Comparison of ENCODE assay signal across 9 cellular contexts in genomic region chr14:105421723-105422615, GRCh38. TPM values are rescaled to one million over a fixed set of nuclear protein-coding genes. Genes with fewer than 3 reads are reported as not detected.
DNase-seq lines count a peak whose midpoint lies in the region; ATAC-seq and TF ChIP-seq lines count a peak whose summit lies in the region.
"Had no signal": no experiment of that assay in that cellular context is flagged by ENCODE, and none has a peak within 500 bp of the region (broad histone marks: within the 10 kb centered on the region; RNA-seq: fewer than 3 reads in every experiment).

No MANE protein-coding gene starts in this region.

- TF ChIP-seq CTCF in AG04450 (IDR thresholded peaks at IDR 0.05; ENCODE audit: low read depth, low read length) (no peak), HFFc6 (IDR thresholded peaks at IDR 0.05) (no peak), MCF 10A (IDR thresholded peaks at IDR 0.05; ENCODE audit: unreplicated experiment) (no peak)

- ATAC-seq in GM19455 (IDR thresholded peaks at IDR 0.05; ENCODE audit: unreplicated experiment) (no peak), GM19463 (IDR thresholded peaks at IDR 0.05; ENCODE audit: unreplicated experiment) (no peak), GM21576 (IDR thresholded peaks at IDR 0.05; ENCODE audit: unreplicated experiment) (no peak)

- H3K4me3 ChIP-seq in AG04450 (ENCODE audit: low read depth, low read length) (peak overlapping the region; percentile 80), muscle layer of colon (ENCODE audit: low read depth in 1 of 2, low read length in 2 of 2) (no peak overlapping the region)

- H3K27me3 ChIP-seq in AG04450 (ENCODE audit: control insufficient read depth, insufficient read depth, low read length) (no peaks in the 10 kb centered on the region), muscle layer of colon (ENCODE audit: control insufficient read depth in 1 of 2, insufficient read depth in 2 of 2, low read length in 2 of 2) (no peaks in the 10 kb centered on the region)
- H3K27me3 ChIP-seq: pancreas had no signal

- H3K4me3 Mint-ChIP-seq in HFFc6, result peak overlapping the region; percentile 92
- peak overlapping the region; percentile 83 for H3K4me3 Mint-ChIP-seq in MCF 10A (ENCODE audit: unreplicated experiment)

- H3K27me3 Mint-ChIP-seq in HFFc6 (ENCODE audit: insufficient read depth) (no peaks in the 10 kb centered on the region; the same call in 1 of the 2 replicates), MCF 10A (ENCODE audit: insufficient read depth, unreplicated experiment) (no peaks in the 10 kb centered on the region)

- H3K27ac ChIP-seq in AG04450 (ENCODE audit: low read depth, low read length) (no peak overlapping the region), muscle layer of colon (ENCODE audit: low read depth, low read length) (peak overlapping the region; percentile 76)
- H3K27ac ChIP-seq: pancreas had no signal

- BruUV-seq in MCF 10A (replicated peaks; lab: Mats Ljungman, UMichigan), result no TSS peak

- intact Hi-C loops in MCF 10A (cut with micrococcal nuclease), result no loop called here

- no peak overlapping the region; the same call in 1 of the 2 replicates for H3K27ac Mint-ChIP-seq in HFFc6
- peak overlapping the region; percentile 93 for H3K27ac Mint-ChIP-seq in MCF 10A (ENCODE audit: low read depth, unreplicated experiment)

- CTCF ChIA-PET in AG04450 (lab: Charles Lee) (no interaction called here), MCF 10A (lab: Yijun Ruan, JAX) (interaction anchor here (0.6 to 1.4 kb wide), 3 partner anchors 8 to 68 kb away, joined by 3 to 4 read pairs (median 3); no protein-coding TSS in a partner anchor)

- DNase-seq in AG04450 (ENCODE audit: low read depth, low spot score) (no peak), HFFc6 (no peak), MCF 10A (ENCODE audit: unreplicated experiment) (no peak), HuH-7 (ENCODE audit: low spot score) (no peak)

- H3K9me3 Mint-ChIP-seq in HFFc6 (0 out of 2 replicates have a peak, but pooled peaks cover 4% of the 10 kb centered on the region), MCF 10A (ENCODE audit: unreplicated experiment) (no peaks in the 10 kb centered on the region)

- no peak overlapping the region for H3K9ac ChIP-seq in muscle layer of colon (ENCODE audit: low read length)

- peaks cover 21% of the 10 kb centered on the region for H3K4me1 Mint-ChIP-seq in HFFc6 (ENCODE audit: low read depth)
- H3K4me1 Mint-ChIP-seq in MCF 10A (ENCODE audit: insufficient read depth, unreplicated experiment), result peaks cover 11% of the 10 kb centered on the region

- H3K9me3 ChIP-seq in AG04450 (ENCODE audit: control insufficient read depth, insufficient read depth, low read length), result peaks cover 8% of the 10 kb centered on the region
- no peaks in the 10 kb centered on the region for H3K9me3 ChIP-seq in muscle layer of colon (ENCODE audit: low read length)
- H3K9me3 ChIP-seq: pancreas had no signal

- no peaks in the 10 kb centered on the region for H3K36me3 ChIP-seq in muscle layer of colon (ENCODE audit: insufficient read depth, low read length)
- H3K36me3 ChIP-seq: pancreas had no signal

- H3K4me1 ChIP-seq in muscle layer of colon (ENCODE audit: insufficient read depth, low read length), result peaks cover 25% of the 10 kb centered on the region

- H3K36me3 Mint-ChIP-seq in HFFc6 (ENCODE audit: low read depth) (peaks cover 3% of the 10 kb centered on the region), MCF 10A (ENCODE audit: insufficient read depth, unreplicated experiment) (peaks cover 11% of the 10 kb centered on the region)

- POLR2A ChIA-PET in AG04450 (lab: Yijun Ruan, JAX) (no interaction called here), MCF 10A (lab: Yijun Ruan, JAX) (interaction anchor here (1.0 to 1.4 kb wide), 2 partner anchors 8 to 13 kb away, joined by 3 to 5 read pairs; no protein-coding TSS in a partner anchor)

RNA-seq across cellular contexts. Expression of gene MTA1, which starts 2.3 kb away (rescaled TPM):
- polyA plus RNA-seq in AG04450 (2011; rRNA removed), result 36.0 and 48.0 TPM in 2 replicates
- polyA minus RNA-seq in AG04450 (2011; rRNA and poly(A)+ RNA removed), result 43.6 and 52.1 TPM in 2 replicates
- 10 to 100 TPM; 67.5 to 71.3 (median 69.2) TPM for total RNA-seq in HFFc6 (2021; fragmentation: NEBNext Ultra II Directional; extraction: Animal tissue kit (Norgen Biotek cat#: 25700))
- 154 and 166 TPM in 2 replicates for total RNA-seq in MCF 10A (2022)

RNA-seq across cellular contexts. Expression of gene TEX22, which starts 23.6 kb away (rescaled TPM):
- 0.05 and 0.14 TPM in 2 replicates for polyA plus RNA-seq in AG04450 (2011; rRNA removed)
- 0.14 and 0.39 TPM in 2 replicates for polyA minus RNA-seq in AG04450 (2011; rRNA and poly(A)+ RNA removed)
- 1 to 10 TPM in 2 of 6 experiments, under 1 TPM in 4; 0.34 to 2.1 (median 0.76) TPM for total RNA-seq in HFFc6 (2021; fragmentation: NEBNext Ultra II Directional; extraction: Animal tissue kit (Norgen Biotek cat#: 25700))
- total RNA-seq in MCF 10A (2022), result 4.1 and 6.2 TPM in 2 replicates

RNA-seq across cellular contexts. Expression of gene CRIP2, which starts 52.7 kb away (rescaled TPM):
- polyA plus RNA-seq in AG04450 (2011; rRNA removed), result 28.2 and 43.8 TPM in 2 replicates
- polyA minus RNA-seq in AG04450 (2011; rRNA and poly(A)+ RNA removed), result 6.6 and 9.3 TPM in 2 replicates
- total RNA-seq in HFFc6 (2021; fragmentation: NEBNext Ultra II Directional; extraction: Animal tissue kit (Norgen Biotek cat#: 25700)), result 10 to 100 TPM in 4 of 6 experiments, 1 to 10 TPM in 2; 6.9 to 22.4 (median 21.0) TPM
- total RNA-seq in MCF 10A (2022), result 31.1 and 50.5 TPM in 2 replicates
